Comparison of ENCODE assay signal across 34 cellular contexts in the genomic region with DNA sequence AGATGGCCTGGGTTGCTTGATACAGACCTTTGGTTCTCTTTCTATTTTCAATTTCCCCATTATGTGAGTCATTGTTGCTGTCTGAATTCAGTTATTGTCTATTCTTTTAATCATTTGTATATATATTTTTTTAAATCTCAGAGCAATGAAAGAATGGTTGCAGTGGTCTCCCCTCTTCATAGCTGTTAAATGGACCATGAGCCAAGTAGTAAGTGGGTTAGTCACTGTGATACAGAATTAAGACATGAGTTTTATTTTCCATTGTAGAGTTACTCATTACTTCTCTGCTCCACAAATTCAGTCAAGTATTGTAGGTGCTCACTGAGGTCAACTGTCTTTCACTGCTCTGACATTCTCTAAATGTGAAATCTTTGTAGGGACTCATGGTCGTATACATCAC.
"Had no signal": no experiment of that assay in that cellular context is flagged by ENCODE, and none has a peak within 500 bp of the region (broad histone marks: within the 10 kb centered on the region; RNA-seq: fewer than 3 reads in every experiment).

No MANE protein-coding gene starts in this region.

- H3K27ac Mint-ChIP-seq: activated CD4-positive, alpha-beta T cell treated with anti-CD3 and anti-CD28 coated beads, Interleukin-2, amount 10 ng/mL, durations not matched to agents 24 days and 14 days; activated CD8-positive, alpha-beta T cell treated with anti-CD3 and anti-CD28 coated beads for 36 hours; activated naive CD4-positive, alpha-beta T cell treated with anti-CD3 and anti-CD28 coated beads, Interleukin-2, amount 50 U/mL, for 24 hours; activated naive CD8-positive, alpha-beta T cell treated with anti-CD3 and anti-CD28 coated beads, Interleukin-2, amount 10 ng/mL, durations not matched to agents 7 days and 5 days; activated T-helper 2 cell treated with anti-CD3 and anti-CD28 coated beads, Interferon-gamma antibody, Interleukin-2, Interleukin-4, amounts not matched to agents 10 μg/mL and 5 μg/mL and 100 μg/mL, durations not matched to agents 14 hours and 24 hours and 36 hours had no signal

- H3K27me3 Mint-ChIP-seq: activated CD4-positive, alpha-beta T cell treated with anti-CD3 and anti-CD28 coated beads, Interleukin-2, amount 10 ng/mL, durations not matched to agents 24 days and 14 days; activated CD8-positive, alpha-beta T cell treated with anti-CD3 and anti-CD28 coated beads for 36 hours; activated naive CD8-positive, alpha-beta T cell treated with anti-CD3 and anti-CD28 coated beads, Interleukin-2, amount 10 ng/mL, durations not matched to agents 7 days and 5 days had no signal

- H3K9me3 Mint-ChIP-seq: activated CD4-positive, alpha-beta T cell treated with anti-CD3 and anti-CD28 coated beads, Interleukin-2, amount 10 ng/mL, durations not matched to agents 24 days and 14 days; activated naive CD4-positive, alpha-beta T cell treated with anti-CD3 and anti-CD28 coated beads, Interleukin-2, amount 50 U/mL, for 24 hours; activated T-helper 2 cell treated with anti-CD3 and anti-CD28 coated beads, Interferon-gamma antibody, Interleukin-2, Interleukin-4, amounts not matched to agents 10 μg/mL and 5 μg/mL and 100 μg/mL, durations not matched to agents 14 hours and 24 hours and 36 hours had no signal

- H3K27ac ChIP-seq: ascending aorta, body of pancreas, breast epithelium, Peyer's patch, RWPE1, WERI-Rb-1 had no signal

- ATAC-seq: activated CD8-positive, alpha-beta T cell treated with anti-CD3 and anti-CD28 coated beads for 36 hours; body of pancreas; K562; PC-3; Right ventricle myocardium inferior had no signal

- H3K4me1 Mint-ChIP-seq: activated CD4-positive, alpha-beta T cell treated with anti-CD3 and anti-CD28 coated beads, Interleukin-2, amount 10 ng/mL, durations not matched to agents 24 days and 14 days; activated naive CD4-positive, alpha-beta T cell treated with anti-CD3 and anti-CD28 coated beads, Interleukin-2, amount 50 U/mL, for 24 hours; activated naive CD8-positive, alpha-beta T cell treated with anti-CD3 and anti-CD28 coated beads, Interleukin-2, amount 10 ng/mL, durations not matched to agents 7 days and 5 days had no signal

- H3K27me3 ChIP-seq: ascending aorta, body of pancreas, breast epithelium, Peyer's patch had no signal

- DNase-seq: activated CD4-positive, alpha-beta T cell treated with anti-CD3 and anti-CD28 coated beads, Interleukin-2, amount 10 ng/mL, durations not matched to agents 24 days and 14 days; activated CD4-positive, alpha-beta T cell treated with anti-CD3 and anti-CD28 coated beads, Interleukin-2, amount 50 U/mL, for 4 hours; activated CD4-positive, CD25-positive, alpha-beta regulatory T cell; activated CD8-positive, alpha-beta T cell treated with anti-CD3 and anti-CD28 coated beads for 36 hours; activated gamma-delta T cell; activated naive CD4-positive, alpha-beta T cell treated with Interleukin-2 at 50 U/mL for 16 hours; activated naive CD8-positive, alpha-beta T cell treated with anti-CD3 and anti-CD28 coated beads, Interleukin-2, amount 10 ng/mL, durations not matched to agents 7 days and 5 days; activated T-cell treated with anti-CD3 and anti-CD28 coated beads, Interleukin-2, amount 50 U/mL, for 1 hour; amygdala; body of pancreas; NCI-H1048; NCI-H1105 treated with DMSO at 0.1 percent for 48 hours; NCI-H1436; NCI-H1694; NCI-H1930; NCI-H345; NCI-H510A; NCI-H526; NCI-H748 treated with DMSO at 0.1 percent for 48 hours; NK-92 treated with Interleukin-12 subunit alpha and Interleukin-12 subunit beta, amount 100 ng/mL, for 24 hours; PC-3; Peyer's patch; SW 1271; T-helper 1 cell; T-helper 2 cell; T-helper 9 cell; WERI-Rb-1 had no signal

- H3K4me3 ChIP-seq: ascending aorta, body of pancreas, breast epithelium, K562, Peyer's patch had no signal

- H3K36me3 ChIP-seq: ascending aorta, breast epithelium, Peyer's patch, WERI-Rb-1 had no signal

- H3K36me3 Mint-ChIP-seq: activated naive CD4-positive, alpha-beta T cell treated with anti-CD3 and anti-CD28 coated beads, Interleukin-2, amount 50 U/mL, for 24 hours; activated naive CD8-positive, alpha-beta T cell treated with anti-CD3 and anti-CD28 coated beads, Interleukin-2, amount 10 ng/mL, durations not matched to agents 7 days and 5 days had no signal

- H3K4me3 Mint-ChIP-seq: activated CD4-positive, alpha-beta T cell treated with anti-CD3 and anti-CD28 coated beads, Interleukin-2, amount 10 ng/mL, durations not matched to agents 24 days and 14 days; activated CD8-positive, alpha-beta T cell treated with anti-CD3 and anti-CD28 coated beads for 36 hours; activated naive CD4-positive, alpha-beta T cell treated with anti-CD3 and anti-CD28 coated beads, Interleukin-2, amount 50 U/mL, for 24 hours; activated naive CD8-positive, alpha-beta T cell treated with anti-CD3 and anti-CD28 coated beads, Interleukin-2, amount 10 ng/mL, durations not matched to agents 7 days and 5 days had no signal

- FAIRE-seq: K562 had no signal

- H3K4me1 ChIP-seq: ascending aorta, body of pancreas, breast epithelium had no signal

- H3K9me3 ChIP-seq: ascending aorta, body of pancreas, breast epithelium, Peyer's patch had no signal
